22 cellular contexts compared by ENCODE assay signal in genomic region chr14:102610968-102611811, GRCh38. TPM values are rescaled to one million over a fixed set of nuclear protein-coding genes. Genes with fewer than 3 reads are reported as not detected.
DNase-seq lines count a peak whose midpoint lies in the region; ATAC-seq, FAIRE-seq and TF ChIP-seq lines count a peak whose summit lies in the region.
"Had no signal": no experiment of that assay in that cellular context is flagged by ENCODE, and none has a peak within 500 bp of the region (broad histone marks: within the 10 kb centered on the region; RNA-seq: fewer than 3 reads in every experiment).

No MANE protein-coding gene starts in this region.

- TF ChIP-seq CTCF in OCI-LY1 (IDR thresholded peaks at IDR 0.05; ENCODE audit: low read length) (no peak), GM12878 (IDR thresholded peaks at IDR 0.05 in 2 of 3, conservative IDR thresholded peaks at IDR 0.05 in 1 of 3; ENCODE audit: control insufficient read depth in 2 of 3, extremely low read depth in 1 of 3, insufficient read depth in 1 of 3, low read depth in 3 of 3, low read length in 3 of 3) (no peak), chondrocyte (IDR thresholded peaks at IDR 0.05) (no peak)

- H3K4me1 ChIP-seq in OCI-LY1 (ENCODE audit: insufficient read depth, low read length, severe bottlenecking) (peaks cover 53% of the 10 kb centered on the region), GM12878 (ENCODE audit: control insufficient read depth, insufficient read depth, low read length) (peaks cover 54% of the 10 kb centered on the region)

- no peaks in the 10 kb centered on the region for H3K9me3 ChIP-seq in OCI-LY1 (ENCODE audit: low read length)
- no peaks in the 10 kb centered on the region; the same call in 2 of the 3 replicates for H3K9me3 ChIP-seq in GM12878 (replicated peaks; ENCODE audit: control insufficient read depth, insufficient read depth, low read length)
- H3K9me3 ChIP-seq: adrenal gland, esophagus muscularis mucosa, lower lobe of right lung, upper lobe of left lung had no signal

- H3K36me3 ChIP-seq in OCI-LY1 (ENCODE audit: insufficient read depth, low read length) (no peaks in the 10 kb centered on the region), GM12878 (ENCODE audit: control insufficient read depth in 2 of 2, insufficient read depth in 2 of 2, low read length in 1 of 2) (no peaks in the 10 kb centered on the region; a peak in 2 of 4 replicates)
- H3K36me3 ChIP-seq: adrenal gland, esophagus muscularis mucosa, lower lobe of right lung, upper lobe of left lung had no signal

- H4K20me1 ChIP-seq in OCI-LY1 (ENCODE audit: insufficient read depth, low read length) (no peaks in the 10 kb centered on the region), GM12878 (ENCODE audit: control insufficient read depth, insufficient read depth) (no peaks in the 10 kb centered on the region)

- H3K4me1 Mint-ChIP-seq in activated T-cell treated with anti-CD3 and anti-CD28 coated beads, Interleukin-2, amount 50 U/mL, for 72 hours (ENCODE audit: low read depth): peaks cover 35% of the 10 kb centered on the region
- H3K4me1 Mint-ChIP-seq in chondrocyte (ENCODE audit: low read depth): peaks cover 9% of the 10 kb centered on the region

- no peaks in the 10 kb centered on the region for H3K9me3 Mint-ChIP-seq in activated T-cell treated with anti-CD3 and anti-CD28 coated beads, Interleukin-2, amount 50 U/mL, for 72 hours
- H3K9me3 Mint-ChIP-seq in chondrocyte (ENCODE audit: low read depth): no peaks in the 10 kb centered on the region
- H3K9me3 Mint-ChIP-seq: immature natural killer cell; naive thymus-derived CD8-positive, alpha-beta T cell had no signal

- peak overlapping the region; percentile 61 for H3K27ac Mint-ChIP-seq in activated T-cell treated with anti-CD3 and anti-CD28 coated beads, Interleukin-2, amount 50 U/mL, for 72 hours
- no peak overlapping the region for H3K27ac Mint-ChIP-seq in chondrocyte (ENCODE audit: unreplicated experiment)

- 47% methylated on average over 5 of the region's 5 CpGs for WGBS in GM12878 (ENCODE audit: insufficient coverage, insufficient replicate concordance, low lambda C conversion rate, missing lambda C conversion rate)

- no peak for TF ChIP-seq EP300 in GM12878 (IDR thresholded peaks at IDR 0.05; ENCODE audit: borderline replicate concordance in 1 of 2, control insufficient read depth in 1 of 2, low read depth in 2 of 2, low read length in 2 of 2)

- in situ Hi-C loops in GM12878 (cut with MboI): no loop called here

- H3K27me3 ChIP-seq in OCI-LY1 (ENCODE audit: insufficient read depth, low read length): no peaks in the 10 kb centered on the region
- no peaks in the 10 kb centered on the region for H3K27me3 ChIP-seq in GM12878 (replicated peaks in 1 of 2; ENCODE audit: control insufficient read depth in 2 of 2, insufficient read depth in 2 of 2, low read length in 1 of 2)
- H3K27me3 ChIP-seq: adrenal gland, esophagus muscularis mucosa, upper lobe of left lung had no signal

- H2AFZ ChIP-seq in OCI-LY1 (ENCODE audit: low read length): no peak overlapping the region
- no peak overlapping the region for H2AFZ ChIP-seq in GM12878 (ENCODE audit: control insufficient read depth, low read depth, low read length)

- CTCF ChIA-PET in GM12878 (lab: Yijun Ruan, JAX): interaction anchor here (0.7 to 6.9 kb wide), 8 partner anchors 9 to 159 kb away, joined by 3 to 78 read pairs (median 6); no protein-coding TSS in a partner anchor

- H3K9ac ChIP-seq in OCI-LY1 (ENCODE audit: low read length) (no peak overlapping the region), GM12878 (ENCODE audit: control insufficient read depth, insufficient read depth, low read length) (no peak overlapping the region)

- TF ChIP-seq POLR2A in GM12878 (IDR thresholded peaks at IDR 0.05; ENCODE audit: low read depth, low read length): no peak

- SMC1A ChIA-PET in GM12878 (lab: Charles Lee; ENCODE audit: uncharacterized antibody, unreplicated experiment): interaction anchor here (0.5 to 7.3 kb wide), 9 partner anchors 9 to 86 kb away, joined by 3 to 68 read pairs (median 5); no protein-coding TSS in a partner anchor

- no peaks in the 10 kb centered on the region for H3F3A ChIP-seq in OCI-LY1 (ENCODE audit: insufficient read depth, low read length)

- no peaks in the 10 kb centered on the region for H3K27me3 Mint-ChIP-seq in activated T-cell treated with anti-CD3 and anti-CD28 coated beads, Interleukin-2, amount 50 U/mL, for 72 hours (ENCODE audit: low read depth)
- no peaks in the 10 kb centered on the region for H3K27me3 Mint-ChIP-seq in chondrocyte (ENCODE audit: low read depth)
- H3K27me3 Mint-ChIP-seq: naive thymus-derived CD8-positive, alpha-beta T cell had no signal

- H3K36me3 Mint-ChIP-seq in activated T-cell treated with anti-CD3 and anti-CD28 coated beads, Interleukin-2, amount 50 U/mL, for 72 hours (ENCODE audit: insufficient read depth in 2 of 2): peaks cover 0 to 5% of the 10 kb centered on the region in 2 donors
- H3K36me3 Mint-ChIP-seq in chondrocyte (ENCODE audit: low read depth): no peaks in the 10 kb centered on the region

- H3K79me2 ChIP-seq in OCI-LY1 (ENCODE audit: insufficient read depth, low read length) (peaks cover 41% of the 10 kb centered on the region), GM12878 (ENCODE audit: control insufficient read depth, insufficient read depth, low read length) (peaks cover 38% of the 10 kb centered on the region)

- H3K27ac ChIP-seq in OCI-LY1 (ENCODE audit: low read depth, low read length, poor library complexity, severe bottlenecking): peak overlapping the region; percentile 84
- H3K27ac ChIP-seq in GM12878 (ENCODE audit: control insufficient read depth, insufficient read depth): peak overlapping the region; percentile 53
- H3K27ac ChIP-seq: adrenal gland, C4-2B, esophagus muscularis mucosa, lower lobe of right lung, RWPE1, upper lobe of left lung had no signal

- H3K4me3 ChIP-seq in OCI-LY1 (ENCODE audit: low read depth, low read length, poor library complexity, severe bottlenecking): no peak overlapping the region
- H3K4me3 ChIP-seq in GM12878: peak overlapping the region; percentile 41; the same call in 1 of the 2 replicates
- H3K4me3 ChIP-seq: adrenal gland, esophagus muscularis mucosa, lower lobe of right lung, upper lobe of left lung had no signal

- no peaks in the 10 kb centered on the region for H3K9me2 ChIP-seq in OCI-LY1 (ENCODE audit: low read depth, low read length)

- no TSS peak for BruUV-seq in GM12878 (replicated peaks; lab: Mats Ljungman, UMichigan)

- FAIRE-seq in GM12878 (lab: Jason Lieb, UNC): peak; percentile 49

- no peak for TF ChIP-seq RAD21 in GM12878 (IDR thresholded peaks at IDR 0.05; ENCODE audit: insufficient read depth, low read depth, low read length)

- no peak overlapping the region for H3K4me3 Mint-ChIP-seq in activated T-cell treated with anti-CD3 and anti-CD28 coated beads, Interleukin-2, amount 50 U/mL, for 72 hours
- no peak overlapping the region for H3K4me3 Mint-ChIP-seq in chondrocyte (ENCODE audit: unreplicated experiment)
- H3K4me3 Mint-ChIP-seq: immature natural killer cell; naive thymus-derived CD8-positive, alpha-beta T cell had no signal

- POLR2A ChIA-PET in GM12878 (lab: Charles Lee): interaction anchor here (0.6 to 5.6 kb wide), 3 partner anchors 15 to 97 kb away, joined by 3 to 24 read pairs (median 4); partner anchors contain the start of gene RCOR1

- H3K4me2 ChIP-seq in OCI-LY1 (ENCODE audit: low read length) (peak overlapping the region; percentile 32; the same call in 1 of the 2 replicates), GM12878 (ENCODE audit: control insufficient read depth, insufficient read depth) (peak overlapping the region; percentile 44)

- no peak for DNase-seq in activated T-cell treated with anti-CD3 and anti-CD28 coated beads, Interleukin-2, amount 50 U/mL, for 72 hours
- DNase-seq in activated T-cell treated with anti-CD3 and anti-CD28 coated beads for 4 hours (no peak), GM12878 (ENCODE audit: low read depth, low spot score) (peak; percentile 48), chondrocyte (ENCODE audit: low spot score) (no peak)
- no peak for DNase-seq in stimulated activated CD4-positive, alpha-beta T cell treated with anti-CD3 and anti-CD28 coated beads, Interleukin-12 subunit alpha, Interleukin-12 subunit beta, amount 100 ng/mL, for 4 hours
- DNase-seq: activated CD4-positive, CD25-positive, alpha-beta regulatory T cell treated with anti-CD3 and anti-CD28 coated beads, Interleukin-2, amount 50 U/mL, for 72 hours; activated effector memory CD4-positive, alpha-beta T cell treated with Interleukin-2 at 50 U/mL for 16 hours; adrenal gland; glutamatergic neuron; immature natural killer cell; lower lobe of right lung; naive thymus-derived CD8-positive, alpha-beta T cell; NCI-H1105 treated with DMSO at 0.1 percent for 48 hours; NCI-H69; stimulated activated naive CD4-positive, alpha-beta T cell treated with Interleukin-2 at 50 U/mL for 16 hours; upper lobe of left lung had no signal

- no peak for ATAC-seq in activated T-cell treated with anti-CD3 and anti-CD28 coated beads, Interleukin-2, amount 50 U/mL, for 72 hours (replicated peaks in 1 of 2)
- peak; percentile 39 for ATAC-seq in GM12878
- ATAC-seq in HG03442 (IDR thresholded peaks at IDR 0.05; ENCODE audit: unreplicated experiment): no peak
- no peak for ATAC-seq in activated CD4-positive, CD25-positive, alpha-beta regulatory T cell treated with anti-CD3 and anti-CD28 coated beads, Interleukin-2, amount 50 U/mL, for 24 hours
- ATAC-seq: lower lobe of right lung; naive thymus-derived CD8-positive, alpha-beta T cell had no signal

- intact Hi-C loops in GM12878 (cut with micrococcal nuclease; ENCODE audit: unreplicated experiment): no loop called here

- RAD21 ChIA-PET in GM12878 (lab: Charles Lee; ENCODE audit: unreplicated experiment): interaction anchor here (1.0 to 3.0 kb wide), 4 partner anchors 9 to 87 kb away, joined by 3 to 17 read pairs (median 3); no protein-coding TSS in a partner anchor

RNA-seq across cellular contexts. Expression of gene RCOR1, which starts 18.7 kb away (rescaled TPM):
- total RNA-seq in activated T-cell treated with anti-CD3 and anti-CD28 coated beads, Interleukin-2, amount 50 U/mL, for 72 hours: 10 to 100 TPM; 19.5 to 21.3 TPM
- 26.6 and 29.6 TPM in 2 replicates for total RNA-seq in GM12878 (2013; cell fraction: nucleolus; rRNA removed)
- total RNA-seq in GM12878 (2014; rRNA removed) (4.1 and 4.3 TPM in 2 replicates), GM12878 (2014; rRNA removed; fragmentation: Illumina TruSeq; extraction: Trizol) (6.5 and 9.4 TPM in 2 replicates), GM12878 (2021) (10.4 and 12.2 TPM in 2 replicates), chondrocyte (19.6 to 25.2 TPM (median 23.7 TPM) in 3 replicates)
- 4.0 TPM for polyA plus RNA-seq in GM12878 (2011; ENCODE audit: low read depth)
- polyA plus RNA-seq in GM12878 (2011; rRNA removed) (10.3 and 11.2 TPM in 2 replicates), GM12878 (2014; fragmentation: Illumina TruSeq; extraction: Trizol) (8.1 and 8.6 TPM in 2 replicates), GM12878 (2014; fragmentation: Nextera tagmentation; extraction: Ambion mirVana) (1 to 10 TPM; 1.9 to 2.2 TPM), GM12878 (2014; rRNA removed) (4.8 and 5.0 TPM in 2 replicates), GM12878 (2016; fragmentation: Nextera tagmentation; extraction: Ambion mirVana) (1 to 10 TPM; 1.6 to 1.8 TPM)
- polyA plus RNA-seq in GM12878 (2011; cell fraction: cytosol; rRNA removed): 5.1 and 7.3 TPM in 2 replicates
- 9.4 and 13.1 TPM in 2 replicates for polyA plus RNA-seq in GM12878 (2011; cell fraction: nucleus; rRNA removed)
- 4.8 and 6.6 TPM in 2 replicates for polyA plus RNA-seq in GM12878 (2012)
- polyA minus RNA-seq in GM12878 (2011; rRNA and poly(A)+ RNA removed): 11.4 and 11.7 TPM in 2 replicates
- 4.0 and 5.1 TPM in 2 replicates for polyA minus RNA-seq in GM12878 (2011; cell fraction: cytosol; rRNA and poly(A)+ RNA removed)
- 6.2 and 11.2 TPM in 2 replicates for polyA minus RNA-seq in GM12878 (2011; cell fraction: nucleus; rRNA and poly(A)+ RNA removed)
